In the genomic region with DNA sequence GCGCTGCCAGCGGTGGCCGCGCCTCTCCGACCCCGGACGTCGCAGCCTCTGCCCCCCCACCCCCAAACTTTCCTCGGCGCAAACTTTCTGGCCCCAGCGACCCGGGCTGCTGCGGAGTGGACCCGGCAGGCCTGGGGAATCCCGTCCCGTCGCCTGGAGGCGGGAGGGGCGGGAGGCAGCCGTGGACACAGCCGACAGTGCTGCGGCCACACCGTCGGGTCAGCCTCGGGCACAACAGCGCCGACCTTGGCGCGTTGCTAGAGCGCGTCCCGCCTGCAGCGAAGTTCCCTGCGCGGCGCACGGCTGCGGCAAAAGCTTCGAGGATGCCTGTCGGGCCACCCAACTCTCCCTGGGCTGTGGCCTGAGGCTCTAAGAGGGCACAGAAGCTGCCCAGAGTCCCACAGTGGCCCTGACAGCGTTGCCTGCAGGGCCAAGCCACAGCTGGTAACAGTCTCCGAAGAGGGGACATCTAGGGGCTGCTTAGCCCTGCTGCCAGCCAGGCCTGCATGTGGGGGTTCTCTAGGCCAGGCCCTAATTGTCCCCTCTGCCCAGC, we compare ENCODE assay signal across 8 cellular contexts. TPM values are rescaled to one million over a fixed set of nuclear protein-coding genes. Genes with fewer than 3 reads are reported as not detected.
DNase-seq lines count a peak whose midpoint lies in the region; ATAC-seq and TF ChIP-seq lines count a peak whose summit lies in the region.

No MANE protein-coding gene starts in this region.

- H3K27ac ChIP-seq in SJSA1 (no peak overlapping the region), fibroblast of lung (ENCODE audit: insufficient read depth, low read length) (peak overlapping the region; percentile 90), osteoblast (ENCODE audit: low read depth, low read length) (peak overlapping the region; percentile 60)

- H3K27me3 ChIP-seq in SJSA1 (replicated peaks): no peaks in the 10 kb centered on the region
- H3K27me3 ChIP-seq in fibroblast of lung (ENCODE audit: control insufficient read depth, insufficient read depth, low read length): no peaks in the 10 kb centered on the region
- no peaks in the 10 kb centered on the region for H3K27me3 ChIP-seq in osteoblast (ENCODE audit: insufficient read depth, low read length)

- H3K79me2 ChIP-seq in fibroblast of lung (ENCODE audit: control insufficient read depth, insufficient read depth, low read length) (peaks cover 58% of the 10 kb centered on the region), osteoblast (ENCODE audit: insufficient read depth, low read length) (peaks cover 57% of the 10 kb centered on the region)

- peak overlapping the region; percentile 72 for H3K4me3 ChIP-seq in SJSA1
- peak overlapping the region; percentile 53 to 95 (median 76) for H3K4me3 ChIP-seq in fibroblast of lung (replicated peaks in 1 of 4; ENCODE audit: control extremely low read depth in 1 of 4, insufficient read depth in 1 of 4, low read depth in 3 of 4, low read length in 4 of 4)
- H3K4me3 ChIP-seq in osteoblast (ENCODE audit: insufficient read depth, low read length): peak overlapping the region; percentile 92

- H3K36me3 ChIP-seq in SJSA1 (peaks cover 6% of the 10 kb centered on the region), fibroblast of lung (ENCODE audit: control insufficient read depth, insufficient read depth, low read length) (peaks cover 11% of the 10 kb centered on the region), osteoblast (ENCODE audit: insufficient read depth, low read length) (peaks cover 6% of the 10 kb centered on the region)

- ATAC-seq in GM18868 (IDR thresholded peaks at IDR 0.05; ENCODE audit: unreplicated experiment) (no peak), GM19463 (IDR thresholded peaks at IDR 0.05; ENCODE audit: unreplicated experiment) (no peak)

- peak overlapping the region; percentile 59 for H3K9ac ChIP-seq in fibroblast of lung (ENCODE audit: insufficient read depth, low read length)

- no peaks in the 10 kb centered on the region for H4K20me1 ChIP-seq in fibroblast of lung (ENCODE audit: control insufficient read depth, extremely low read depth, insufficient read depth, low read length)
- H4K20me1 ChIP-seq in osteoblast (ENCODE audit: insufficient read depth, low read length): peaks cover 26% of the 10 kb centered on the region

- H2AFZ ChIP-seq in fibroblast of lung (ENCODE audit: low read length) (no peak overlapping the region), osteoblast (ENCODE audit: low read length) (peak overlapping the region; percentile 9)

- H3K9me3 ChIP-seq in SJSA1 (replicated peaks): no peaks in the 10 kb centered on the region; the same call in 1 of the 2 replicates
- no peaks in the 10 kb centered on the region for H3K9me3 ChIP-seq in fibroblast of lung (ENCODE audit: control insufficient read depth, insufficient read depth, low read depth, low read length)
- H3K9me3 ChIP-seq in osteoblast (ENCODE audit: low read depth, low read length): no peaks in the 10 kb centered on the region

- H3K4me2 ChIP-seq in fibroblast of lung (ENCODE audit: extremely low read depth, insufficient read depth, low read length) (peak overlapping the region; percentile 97), osteoblast (ENCODE audit: insufficient read depth, low read length) (peak overlapping the region; percentile 92)

- no peak for TF ChIP-seq CTCF in fibroblast of lung (conservative IDR thresholded peaks at IDR 0.05 in 1 of 2, IDR thresholded peaks at IDR 0.05 in 1 of 2; ENCODE audit: low read depth in 1 of 2, low read length in 2 of 2)
- no peak for TF ChIP-seq CTCF in osteoblast (IDR thresholded peaks at IDR 0.05; ENCODE audit: extremely low read depth, low read depth, low read length)

- DNase-seq in CD1c-positive myeloid dendritic cell (ENCODE audit: extremely low spot score): peak; percentile 1
- DNase-seq in SJSA1 (ENCODE audit: low read depth in 1 of 2, low spot score in 2 of 2): peak; percentile 55 to 59
- peak in 1 of 2 donors; percentile 43 for DNase-seq in fibroblast of lung (ENCODE audit: low read depth in 2 of 2)
- DNase-seq in osteoblast (ENCODE audit: insufficient read length, low spot score, missing footprints): peak; percentile 96
- DNase-seq in NCI-H345 (lab: John Stamatoyannopoulos, UW): no peak
- DNase-seq in mesenteric fat pad (ENCODE audit: low spot score): no peak

- H3K4me1 ChIP-seq in SJSA1 (replicated peaks) (peaks cover 20% of the 10 kb centered on the region), fibroblast of lung (ENCODE audit: control insufficient read depth, extremely low read depth, insufficient read depth, low read length) (peaks cover 12% of the 10 kb centered on the region), osteoblast (ENCODE audit: insufficient read depth, low read length) (peaks cover 16% of the 10 kb centered on the region)

RNA-seq across cellular contexts. Expression of gene NFIX, which starts 1.3 kb away (rescaled TPM):
- 9.4 and 10.9 TPM in 2 replicates for total RNA-seq in SJSA1 (2014; rRNA removed; shearing (Covaris generic))
- total RNA-seq in fibroblast of lung (55.2 and 74.8 TPM in 2 replicates), osteoblast (114 and 122 TPM in 2 replicates), mesenteric fat pad (166 TPM)
- polyA plus RNA-seq in fibroblast of lung: 35.7 and 75.9 TPM in 2 replicates
- polyA plus RNA-seq in fibroblast of lung (2012): 139 and 196 TPM in 2 replicates
- polyA minus RNA-seq in fibroblast of lung (ENCODE audit: low replicate concordance): 272 and 385 TPM in 2 replicates

RNA-seq across cellular contexts. Expression of gene DAND5, which starts 27.2 kb away (rescaled TPM):
- 0.41 TPM in 1 of 2 replicates, not detected in the other for total RNA-seq in SJSA1 (2014; rRNA removed; shearing (Covaris generic))
- total RNA-seq in fibroblast of lung (not detected in 2 replicates), osteoblast (not detected in 2 replicates), mesenteric fat pad (not detected)
- 0.03 TPM in 1 of 2 replicates, not detected in the other for polyA plus RNA-seq in fibroblast of lung
- polyA plus RNA-seq in fibroblast of lung (2012): not detected in 2 replicates
- polyA minus RNA-seq in fibroblast of lung (ENCODE audit: low replicate concordance): not detected in 2 replicates

RNA-seq across cellular contexts. Expression of gene GADD45GIP1, which starts 39.6 kb away (rescaled TPM):
- 75.7 and 84.3 TPM in 2 replicates for total RNA-seq in SJSA1 (2014; rRNA removed; shearing (Covaris generic))
- total RNA-seq in fibroblast of lung: 17.7 and 19.7 TPM in 2 replicates
- polyA plus RNA-seq in fibroblast of lung: 19.5 and 28.2 TPM in 2 replicates
- 51.3 and 70.6 TPM in 2 replicates for polyA plus RNA-seq in fibroblast of lung (2012)
- polyA minus RNA-seq in fibroblast of lung (ENCODE audit: low replicate concordance): 2.0 and 6.3 TPM in 2 replicates
- total RNA-seq in osteoblast: 15.2 and 16.8 TPM in 2 replicates
- total RNA-seq in mesenteric fat pad: 19.8 TPM

RNA-seq across cellular contexts. Expression of gene RAD23A, which starts 51.0 kb away (rescaled TPM):
- total RNA-seq in SJSA1 (2014; rRNA removed; shearing (Covaris generic)): 145 and 164 TPM in 2 replicates
- total RNA-seq in fibroblast of lung: 51.1 and 72.2 TPM in 2 replicates
- 46.2 and 62.5 TPM in 2 replicates for polyA plus RNA-seq in fibroblast of lung
- polyA plus RNA-seq in fibroblast of lung (2012): 96.7 and 122 TPM in 2 replicates
- polyA minus RNA-seq in fibroblast of lung (ENCODE audit: low replicate concordance): 171 and 199 TPM in 2 replicates
- total RNA-seq in osteoblast: 80.2 and 84.0 TPM in 2 replicates
- 143 TPM for total RNA-seq in mesenteric fat pad

RNA-seq across cellular contexts. Expression of gene CALR, which starts 58.2 kb away (rescaled TPM):
- total RNA-seq in SJSA1 (2014; rRNA removed; shearing (Covaris generic)): 1,330 and 1,700 TPM in 2 replicates
- 839 and 1,447 TPM in 2 replicates for total RNA-seq in fibroblast of lung
- 2,698 and 2,757 TPM in 2 replicates for polyA plus RNA-seq in fibroblast of lung
- polyA plus RNA-seq in fibroblast of lung (2012): 1,925 and 2,136 TPM in 2 replicates
- polyA minus RNA-seq in fibroblast of lung (ENCODE audit: low replicate concordance): 2,089 and 2,615 TPM in 2 replicates
- total RNA-seq in osteoblast: 1,685 and 1,980 TPM in 2 replicates
- 877 TPM for total RNA-seq in mesenteric fat pad

Comparison
In these comparisons a context has a peak if more than half of its experiments do, and no peak if none do; other contexts are left out.
1. DNase-seq: peak in CD1c-positive myeloid dendritic cell (single experiment), SJSA1 (2 of 2) and osteoblast (single experiment); none in NCI-H345 (single experiment) and mesenteric fat pad (single experiment).
2. Peak in every context shown above with its lines, with median percentiles within 50 percentile points of each other: H3K4me3 ChIP-seq.